ENCODE assay signal across 1 cellular context in the genomic region with DNA sequence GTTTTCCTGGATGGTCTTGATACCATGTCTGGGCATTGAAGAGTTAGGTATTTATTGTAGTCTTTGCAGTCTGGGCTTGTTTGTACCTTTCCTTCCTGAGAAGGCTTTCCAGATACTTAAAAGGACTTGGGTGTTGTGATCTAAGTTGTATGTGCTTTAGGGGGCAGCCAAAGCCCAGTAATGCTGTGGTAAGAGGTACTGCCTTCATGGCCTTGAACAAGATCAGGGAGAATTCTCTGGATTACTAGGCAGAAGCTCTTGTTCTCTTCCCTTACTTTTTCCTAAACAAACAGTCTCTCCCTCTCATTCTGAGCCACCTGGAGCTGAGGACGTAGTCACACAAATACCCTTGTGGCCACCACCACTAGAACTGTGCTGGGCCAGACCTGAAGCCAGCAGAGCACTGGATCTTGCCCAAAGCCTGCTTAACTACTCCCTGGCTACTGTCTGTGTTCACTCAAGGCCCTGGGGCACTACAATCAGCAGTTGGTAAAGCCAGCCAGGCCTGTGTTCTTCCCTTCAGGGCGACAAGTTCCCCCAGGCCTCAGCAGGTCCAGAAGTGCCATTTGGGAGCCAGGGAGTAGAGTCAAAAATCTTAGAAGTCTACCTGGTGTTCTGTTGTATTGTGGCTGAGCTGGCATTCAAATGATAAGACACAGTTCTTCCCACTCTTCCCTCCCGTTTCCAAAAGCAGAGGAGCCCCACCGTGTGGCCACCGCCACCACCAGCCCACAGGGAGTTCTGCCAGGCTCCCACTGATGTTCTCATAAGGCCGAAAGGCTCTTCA.
TF ChIP-seq lines count a peak whose summit lies in the region.

No MANE protein-coding gene starts in this region.

TF ChIP-seq in HepG2, 621 proteins besides CTCF, POLR2A, EP300 and RAD21:
- TF ChIP-seq TSC22D2 (CRISPR knock-in tag; IDR thresholded peaks at IDR 0.05; ENCODE audit: borderline replicate concordance) (0 out of 2 replicates have a peak, but pooled peaks have one; percentile 27), ZNF431 (CRISPR knock-in tag; IDR thresholded peaks at IDR 0.05; ENCODE audit: borderline replicate concordance, low read depth) (0 out of 2 replicates have a peak, but pooled peaks have one; percentile 39), ZNF883 (CRISPR knock-in tag; IDR thresholded peaks at IDR 0.05; ENCODE audit: not compliant biosample characterization) (peak; percentile 18), GFI1 (CRISPR knock-in tag; IDR thresholded peaks at IDR 0.05; ENCODE audit: borderline replicate concordance) (peak; percentile 38; the same call in 1 of the 2 replicates), SPEN (CRISPR knock-in tag; IDR thresholded peaks at IDR 0.05; ENCODE audit: low read depth) (peak; percentile 25; the same call in 1 of the 2 replicates), SNAPC2 (CRISPR knock-in tag; IDR thresholded peaks at IDR 0.05) (no peak), STAG1 (CRISPR knock-in tag; IDR thresholded peaks at IDR 0.05) (peak; percentile 72), PAX8 (CRISPR knock-in tag; IDR thresholded peaks at IDR 0.05; ENCODE audit: borderline replicate concordance) (no peak), ZNF7 (CRISPR knock-in tag; IDR thresholded peaks at IDR 0.05) (peak; percentile 72), ZNF331 (CRISPR knock-in tag; IDR thresholded peaks at IDR 0.05) (0 out of 2 replicates have a peak, but pooled peaks have one; percentile 7), ZNF768 (CRISPR knock-in tag; IDR thresholded peaks at IDR 0.05) (no peak), KDM5B (CRISPR knock-in tag; IDR thresholded peaks at IDR 0.05; ENCODE audit: borderline replicate concordance) (peak; percentile 50; the same call in 1 of the 2 replicates), MZF1 (CRISPR knock-in tag; IDR thresholded peaks at IDR 0.05; ENCODE audit: borderline replicate concordance) (0 out of 2 replicates have a peak, but pooled peaks have one; percentile 47), HIVEP1 (CRISPR knock-in tag; IDR thresholded peaks at IDR 0.05) (0 out of 2 replicates have a peak, but pooled peaks have one; percentile 22), ZNF75D (CRISPR knock-in tag; IDR thresholded peaks at IDR 0.05; ENCODE audit: borderline replicate concordance) (no peak)
- TF ChIP-seq, protein P1, sequence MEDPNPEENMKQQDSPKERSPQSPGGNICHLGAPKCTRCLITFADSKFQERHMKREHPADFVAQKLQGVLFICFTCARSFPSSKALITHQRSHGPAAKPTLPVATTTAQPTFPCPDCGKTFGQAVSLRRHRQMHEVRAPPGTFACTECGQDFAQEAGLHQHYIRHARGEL (CRISPR knock-in tag; IDR thresholded peaks at IDR 0.05) = 0 out of 2 replicates have a peak, but pooled peaks have one; percentile 17
- TF ChIP-seq, protein P2, sequence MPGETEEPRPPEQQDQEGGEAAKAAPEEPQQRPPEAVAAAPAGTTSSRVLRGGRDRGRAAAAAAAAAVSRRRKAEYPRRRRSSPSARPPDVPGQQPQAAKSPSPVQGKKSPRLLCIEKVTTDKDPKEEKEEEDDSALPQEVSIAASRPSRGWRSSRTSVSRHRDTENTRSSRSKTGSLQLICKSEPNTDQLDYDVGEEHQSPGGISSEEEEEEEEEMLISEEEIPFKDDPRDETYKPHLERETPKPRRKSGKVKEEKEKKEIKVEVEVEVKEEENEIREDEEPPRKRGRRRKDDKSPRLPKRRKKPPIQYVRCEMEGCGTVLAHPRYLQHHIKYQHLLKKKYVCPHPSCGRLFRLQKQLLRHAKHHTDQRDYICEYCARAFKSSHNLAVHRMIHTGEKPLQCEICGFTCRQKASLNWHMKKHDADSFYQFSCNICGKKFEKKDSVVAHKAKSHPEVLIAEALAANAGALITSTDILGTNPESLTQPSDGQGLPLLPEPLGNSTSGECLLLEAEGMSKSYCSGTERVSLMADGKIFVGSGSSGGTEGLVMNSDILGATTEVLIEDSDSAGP (CRISPR knock-in tag; IDR thresholded peaks at IDR 0.05; ENCODE audit: borderline replicate concordance) = peak; percentile 43; the same call in 1 of the 2 replicates
- TF ChIP-seq, protein P3, sequence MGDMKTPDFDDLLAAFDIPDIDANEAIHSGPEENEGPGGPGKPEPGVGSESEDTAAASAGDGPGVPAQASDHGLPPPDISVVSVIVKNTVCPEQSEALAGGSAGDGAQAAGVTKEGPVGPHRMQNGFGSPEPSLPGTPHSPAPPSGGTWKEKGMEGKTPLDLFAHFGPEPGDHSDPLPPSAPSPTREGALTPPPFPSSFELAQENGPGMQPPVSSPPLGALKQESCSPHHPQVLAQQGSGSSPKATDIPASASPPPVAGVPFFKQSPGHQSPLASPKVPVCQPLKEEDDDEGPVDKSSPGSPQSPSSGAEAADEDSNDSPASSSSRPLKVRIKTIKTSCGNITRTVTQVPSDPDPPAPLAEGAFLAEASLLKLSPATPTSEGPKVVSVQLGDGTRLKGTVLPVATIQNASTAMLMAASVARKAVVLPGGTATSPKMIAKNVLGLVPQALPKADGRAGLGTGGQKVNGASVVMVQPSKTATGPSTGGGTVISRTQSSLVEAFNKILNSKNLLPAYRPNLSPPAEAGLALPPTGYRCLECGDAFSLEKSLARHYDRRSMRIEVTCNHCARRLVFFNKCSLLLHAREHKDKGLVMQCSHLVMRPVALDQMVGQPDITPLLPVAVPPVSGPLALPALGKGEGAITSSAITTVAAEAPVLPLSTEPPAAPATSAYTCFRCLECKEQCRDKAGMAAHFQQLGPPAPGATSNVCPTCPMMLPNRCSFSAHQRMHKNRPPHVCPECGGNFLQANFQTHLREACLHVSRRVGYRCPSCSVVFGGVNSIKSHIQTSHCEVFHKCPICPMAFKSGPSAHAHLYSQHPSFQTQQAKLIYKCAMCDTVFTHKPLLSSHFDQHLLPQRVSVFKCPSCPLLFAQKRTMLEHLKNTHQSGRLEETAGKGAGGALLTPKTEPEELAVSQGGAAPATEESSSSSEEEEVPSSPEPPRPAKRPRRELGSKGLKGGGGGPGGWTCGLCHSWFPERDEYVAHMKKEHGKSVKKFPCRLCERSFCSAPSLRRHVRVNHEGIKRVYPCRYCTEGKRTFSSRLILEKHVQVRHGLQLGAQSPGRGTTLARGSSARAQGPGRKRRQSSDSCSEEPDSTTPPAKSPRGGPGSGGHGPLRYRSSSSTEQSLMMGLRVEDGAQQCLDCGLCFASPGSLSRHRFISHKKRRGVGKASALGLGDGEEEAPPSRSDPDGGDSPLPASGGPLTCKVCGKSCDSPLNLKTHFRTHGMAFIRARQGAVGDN (CRISPR knock-in tag; IDR thresholded peaks at IDR 0.05) = peak; percentile 43
- TF ChIP-seq, protein P4, sequence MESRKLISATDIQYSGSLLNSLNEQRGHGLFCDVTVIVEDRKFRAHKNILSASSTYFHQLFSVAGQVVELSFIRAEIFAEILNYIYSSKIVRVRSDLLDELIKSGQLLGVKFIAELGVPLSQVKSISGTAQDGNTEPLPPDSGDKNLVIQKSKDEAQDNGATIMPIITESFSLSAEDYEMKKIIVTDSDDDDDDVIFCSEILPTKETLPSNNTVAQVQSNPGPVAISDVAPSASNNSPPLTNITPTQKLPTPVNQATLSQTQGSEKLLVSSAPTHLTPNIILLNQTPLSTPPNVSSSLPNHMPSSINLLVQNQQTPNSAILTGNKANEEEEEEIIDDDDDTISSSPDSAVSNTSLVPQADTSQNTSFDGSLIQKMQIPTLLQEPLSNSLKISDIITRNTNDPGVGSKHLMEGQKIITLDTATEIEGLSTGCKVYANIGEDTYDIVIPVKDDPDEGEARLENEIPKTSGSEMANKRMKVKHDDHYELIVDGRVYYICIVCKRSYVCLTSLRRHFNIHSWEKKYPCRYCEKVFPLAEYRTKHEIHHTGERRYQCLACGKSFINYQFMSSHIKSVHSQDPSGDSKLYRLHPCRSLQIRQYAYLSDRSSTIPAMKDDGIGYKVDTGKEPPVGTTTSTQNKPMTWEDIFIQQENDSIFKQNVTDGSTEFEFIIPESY (CRISPR knock-in tag; IDR thresholded peaks at IDR 0.05) = peak; percentile 74; the same call in 1 of the 2 replicates
- TF ChIP-seq, protein P5, sequence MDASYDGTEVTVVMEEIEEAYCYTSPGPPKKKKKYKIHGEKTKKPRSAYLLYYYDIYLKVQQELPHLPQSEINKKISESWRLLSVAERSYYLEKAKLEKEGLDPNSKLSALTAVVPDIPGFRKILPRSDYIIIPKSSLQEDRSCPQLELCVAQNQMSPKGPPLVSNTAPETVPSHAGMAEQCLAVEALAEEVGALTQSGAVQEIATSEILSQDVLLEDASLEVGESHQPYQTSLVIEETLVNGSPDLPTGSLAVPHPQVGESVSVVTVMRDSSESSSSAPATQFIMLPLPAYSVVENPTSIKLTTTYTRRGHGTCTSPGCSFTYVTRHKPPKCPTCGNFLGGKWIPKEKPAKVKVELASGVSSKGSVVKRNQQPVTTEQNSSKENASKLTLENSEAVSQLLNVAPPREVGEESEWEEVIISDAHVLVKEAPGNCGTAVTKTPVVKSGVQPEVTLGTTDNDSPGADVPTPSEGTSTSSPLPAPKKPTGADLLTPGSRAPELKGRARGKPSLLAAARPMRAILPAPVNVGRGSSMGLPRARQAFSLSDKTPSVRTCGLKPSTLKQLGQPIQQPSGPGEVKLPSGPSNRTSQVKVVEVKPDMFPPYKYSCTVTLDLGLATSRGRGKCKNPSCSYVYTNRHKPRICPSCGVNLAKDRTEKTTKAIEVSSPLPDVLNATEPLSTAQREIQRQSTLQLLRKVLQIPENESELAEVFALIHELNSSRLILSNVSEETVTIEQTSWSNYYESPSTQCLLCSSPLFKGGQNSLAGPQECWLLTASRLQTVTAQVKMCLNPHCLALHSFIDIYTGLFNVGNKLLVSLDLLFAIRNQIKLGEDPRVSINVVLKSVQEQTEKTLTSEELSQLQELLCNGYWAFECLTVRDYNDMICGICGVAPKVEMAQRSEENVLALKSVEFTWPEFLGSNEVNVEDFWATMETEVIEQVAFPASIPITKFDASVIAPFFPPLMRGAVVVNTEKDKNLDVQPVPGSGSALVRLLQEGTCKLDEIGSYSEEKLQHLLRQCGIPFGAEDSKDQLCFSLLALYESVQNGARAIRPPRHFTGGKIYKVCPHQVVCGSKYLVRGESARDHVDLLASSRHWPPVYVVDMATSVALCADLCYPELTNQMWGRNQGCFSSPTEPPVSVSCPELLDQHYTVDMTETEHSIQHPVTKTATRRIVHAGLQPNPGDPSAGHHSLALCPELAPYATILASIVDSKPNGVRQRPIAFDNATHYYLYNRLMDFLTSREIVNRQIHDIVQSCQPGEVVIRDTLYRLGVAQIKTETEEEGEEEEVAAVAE (CRISPR knock-in tag; IDR thresholded peaks at IDR 0.05; ENCODE audit: borderline replicate concordance) = no peak
- TF ChIP-seq, protein P6, sequence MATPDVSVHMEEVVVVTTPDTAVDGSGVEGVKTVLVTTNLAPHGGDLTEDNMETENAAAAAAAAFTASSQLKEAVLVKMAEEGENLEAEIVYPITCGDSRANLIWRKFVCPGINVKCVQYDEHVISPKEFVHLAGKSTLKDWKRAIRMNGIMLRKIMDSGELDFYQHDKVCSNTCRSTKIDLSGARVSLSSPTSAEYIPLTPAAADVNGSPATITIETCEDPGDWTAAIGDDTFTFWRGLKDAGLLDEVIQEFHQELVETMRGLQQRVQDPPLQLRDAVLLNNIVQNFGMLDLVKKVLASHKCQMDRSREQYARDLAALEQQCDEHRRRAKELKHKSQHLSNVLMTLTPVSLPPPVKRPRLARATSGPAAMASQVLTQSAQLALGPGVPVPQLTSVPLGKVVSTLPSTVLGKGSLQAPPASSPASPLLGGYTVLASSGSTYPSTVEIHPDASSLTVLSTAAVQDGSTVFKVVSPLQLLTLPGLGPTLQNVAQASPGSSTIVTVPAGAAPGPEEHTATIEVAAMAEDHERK (CRISPR knock-in tag; IDR thresholded peaks at IDR 0.05; ENCODE audit: low read depth) = no peak
- TF ChIP-seq, protein P7, sequence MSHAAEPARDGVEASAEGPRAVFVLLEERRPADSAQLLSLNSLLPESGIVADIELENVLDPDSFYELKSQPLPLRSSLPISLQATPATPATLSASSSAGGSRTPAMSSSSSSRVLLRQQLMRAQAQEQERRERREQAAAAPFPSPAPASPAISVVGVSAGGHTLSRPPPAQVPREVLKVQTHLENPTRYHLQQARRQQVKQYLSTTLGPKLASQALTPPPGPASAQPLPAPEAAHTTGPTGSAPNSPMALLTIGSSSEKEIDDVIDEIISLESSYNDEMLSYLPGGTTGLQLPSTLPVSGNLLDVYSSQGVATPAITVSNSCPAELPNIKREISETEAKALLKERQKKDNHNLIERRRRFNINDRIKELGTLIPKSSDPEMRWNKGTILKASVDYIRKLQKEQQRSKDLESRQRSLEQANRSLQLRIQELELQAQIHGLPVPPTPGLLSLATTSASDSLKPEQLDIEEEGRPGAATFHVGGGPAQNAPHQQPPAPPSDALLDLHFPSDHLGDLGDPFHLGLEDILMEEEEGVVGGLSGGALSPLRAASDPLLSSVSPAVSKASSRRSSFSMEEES (CRISPR knock-in tag; IDR thresholded peaks at IDR 0.05) = no peak
- TF ChIP-seq, protein P8, sequence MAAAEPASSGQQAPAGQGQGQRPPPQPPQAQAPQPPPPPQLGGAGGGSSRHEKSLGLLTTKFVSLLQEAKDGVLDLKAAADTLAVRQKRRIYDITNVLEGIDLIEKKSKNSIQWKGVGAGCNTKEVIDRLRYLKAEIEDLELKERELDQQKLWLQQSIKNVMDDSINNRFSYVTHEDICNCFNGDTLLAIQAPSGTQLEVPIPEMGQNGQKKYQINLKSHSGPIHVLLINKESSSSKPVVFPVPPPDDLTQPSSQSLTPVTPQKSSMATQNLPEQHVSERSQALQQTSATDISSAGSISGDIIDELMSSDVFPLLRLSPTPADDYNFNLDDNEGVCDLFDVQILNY (CRISPR knock-in tag; conservative IDR thresholded peaks at IDR 0.05) = 0 out of 2 replicates have a peak, but pooled peaks have one; percentile 15
